ENCODE assay signal across 7 cellular contexts in genomic region chr12:46659032-46659703, GRCh38.
A peak's percentile ranks its signal among the peaks of the same experiment; 100 is the strongest.
DNase-seq lines count a peak whose midpoint lies in the region; ATAC-seq and TF ChIP-seq lines count a peak whose summit lies in the region.

No MANE protein-coding gene starts in this region.

- H3K36me3 ChIP-seq in Loucy (ENCODE audit: insufficient read depth, low read length) = no peaks in the 10 kb centered on the region

- H3K4me1 ChIP-seq in Loucy (ENCODE audit: insufficient read depth, low read length, poor library complexity, severe bottlenecking) = peaks cover 36% of the 10 kb centered on the region

- ATAC-seq in GM21576 (IDR thresholded peaks at IDR 0.05; ENCODE audit: unreplicated experiment) = no peak

- no peaks in the 10 kb centered on the region for H3K9me2 ChIP-seq in Loucy (replicated peaks; ENCODE audit: low read depth, low read length)

- H2AFZ ChIP-seq in Loucy (ENCODE audit: low read length) = peak overlapping the region; percentile 49

- TF ChIP-seq CTCF in Loucy (conservative IDR thresholded peaks at IDR 0.05; ENCODE audit: low read length) = no peak
- TF ChIP-seq CTCF in choroid plexus epithelial cell (conservative IDR thresholded peaks at IDR 0.05; ENCODE audit: low read depth, low read length) = no peak

- H3K9me3 ChIP-seq in Loucy (ENCODE audit: insufficient read depth, low read depth, low read length) = no peaks in the 10 kb centered on the region

- H3K4me3 ChIP-seq in Loucy (ENCODE audit: low read length, poor library complexity, severe bottlenecking) (peak overlapping the region; percentile 14), choroid plexus epithelial cell (ENCODE audit: low read depth, low read length) (no peak overlapping the region)

- H3K79me2 ChIP-seq in Loucy (ENCODE audit: insufficient read depth, low read length) = no peaks in the 10 kb centered on the region

- DNase-seq in choroid plexus epithelial cell (ENCODE audit: low read depth) (peak; percentile 69), lung microvascular endothelial cell (ENCODE audit: low read depth in 2 of 2) (peak; percentile 18 to 37), superior temporal gyrus (ENCODE audit: extremely low spot score) (peak; percentile 23), NCI-H446 treated with DMSO at 0.1 percent for 48 hours (lab: John Stamatoyannopoulos, UW) (no peak), NCI-H774 (lab: John Stamatoyannopoulos, UW) (no peak)

- peak overlapping the region; percentile 59 for H3K4me2 ChIP-seq in Loucy (ENCODE audit: low read depth, low read length, poor library complexity, severe bottlenecking)

- H3K9ac ChIP-seq in Loucy (ENCODE audit: low read depth, low read length, poor library complexity, severe bottlenecking) = peak overlapping the region; percentile 9

- H3F3A ChIP-seq in Loucy (ENCODE audit: low read depth) = no peaks in the 10 kb centered on the region; the same call in 1 of the 2 replicates

- H4K20me1 ChIP-seq in Loucy (ENCODE audit: insufficient read depth, low read length, poor library complexity, severe bottlenecking) = no peaks in the 10 kb centered on the region

- no peaks in the 10 kb centered on the region for H3K27me3 ChIP-seq in Loucy (ENCODE audit: insufficient read depth, low read length, poor library complexity, severe bottlenecking)

Comparison
In these comparisons a context has a peak if more than half of its experiments do, and no peak if none do; other contexts are left out.
1. DNase-seq: peak in choroid plexus epithelial cell (single experiment), lung microvascular endothelial cell (2 of 2) and superior temporal gyrus (single experiment); none in NCI-H446 treated with DMSO at 0.1 percent for 48 hours (single experiment) and NCI-H774 (single experiment).